ENCODE assay signal across 10 cellular contexts in the genomic region with DNA sequence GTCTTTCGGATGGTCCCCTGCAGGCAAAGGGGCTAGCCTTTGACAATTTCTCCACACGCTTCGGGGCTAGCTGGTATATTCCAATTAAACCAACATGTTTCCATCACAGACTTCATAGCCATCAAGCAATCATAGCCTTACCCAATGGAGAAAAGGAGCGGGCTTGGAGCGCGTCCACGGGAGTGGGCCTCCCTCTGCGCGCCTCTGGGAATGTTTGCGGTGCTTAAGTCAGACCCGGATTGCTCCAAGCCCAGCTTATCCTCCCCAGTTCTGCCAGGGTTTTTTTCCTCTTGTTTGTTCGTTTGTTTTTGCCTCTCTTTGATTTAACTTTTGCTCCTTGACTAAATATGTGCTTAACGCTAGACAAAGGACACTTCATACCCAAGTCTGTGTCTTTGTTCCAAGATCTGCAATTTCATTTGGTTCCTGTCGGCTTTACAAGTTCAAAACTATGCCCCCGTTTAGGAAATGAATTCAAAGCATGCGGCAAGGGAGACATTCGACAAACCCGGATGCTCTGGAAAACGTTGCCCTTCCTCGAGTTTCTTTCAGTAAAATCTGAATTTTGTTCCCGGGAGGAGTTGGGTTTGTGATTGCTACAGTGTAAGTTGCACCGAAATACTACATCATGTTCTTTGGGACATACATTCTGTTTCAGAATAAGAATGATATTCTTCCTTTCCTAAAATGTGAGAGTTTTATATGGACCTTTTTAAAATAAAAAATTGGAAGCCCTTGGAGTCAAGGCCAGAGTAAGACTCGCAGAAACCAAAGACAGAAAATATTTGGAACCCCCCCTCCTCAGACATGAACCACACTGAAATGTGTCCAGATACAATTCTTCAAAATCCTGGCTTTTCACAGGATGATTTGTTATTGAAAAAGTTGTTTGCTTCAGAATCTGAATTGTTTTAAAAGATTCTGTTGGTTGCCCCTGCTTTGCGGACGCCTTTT. TPM values are rescaled to one million over a fixed set of nuclear protein-coding genes. Genes with fewer than 3 reads are reported as not detected.
DNase-seq lines count a peak whose midpoint lies in the region; ATAC-seq and TF ChIP-seq lines count a peak whose summit lies in the region.
"Had no signal": no experiment of that assay in that cellular context is flagged by ENCODE, and none has a peak within 500 bp of the region (broad histone marks: within the 10 kb centered on the region; RNA-seq: fewer than 3 reads in every experiment).

No MANE protein-coding gene starts in this region.

- H3K79me2 ChIP-seq in DND-41 (ENCODE audit: insufficient read depth, low read length): no peaks in the 10 kb centered on the region

- no peaks in the 10 kb centered on the region for H4K20me1 ChIP-seq in DND-41 (ENCODE audit: insufficient read depth, low read length)

- H3K36me3 ChIP-seq in DND-41 (ENCODE audit: insufficient read depth, low read length) (no peaks in the 10 kb centered on the region), gastroesophageal sphincter (no peaks in the 10 kb centered on the region), rectal smooth muscle tissue (ENCODE audit: control insufficient read depth, insufficient read depth, low read length) (no peaks in the 10 kb centered on the region)

- H3K4me3 ChIP-seq in DND-41 (ENCODE audit: low read depth in 1 of 2, low read length in 2 of 2) (peak overlapping the region in 1 of 2 experiments; percentile 50; a peak in 2 of 4 replicates), gastroesophageal sphincter (peak overlapping the region; percentile 32 to 62), rectal smooth muscle tissue (ENCODE audit: low read length) (peak overlapping the region; percentile 53)

- ATAC-seq in DND-41 (ENCODE audit: insufficient read depth, low read depth) (no peak), T-cell (replicated peaks in 1 of 4) (no peak), gastroesophageal sphincter (no peak), GM21723 (IDR thresholded peaks at IDR 0.05; ENCODE audit: unreplicated experiment) (no peak)

- TF ChIP-seq POLR2A in gastroesophageal sphincter (IDR thresholded peaks at IDR 0.05): no peak

- H3K27me3 Mint-ChIP-seq in T-cell: peaks cover 0 to 14% of the 10 kb centered on the region in 2 donors

- TF ChIP-seq EP300 in gastroesophageal sphincter (IDR thresholded peaks at IDR 0.05): no peak

- peaks cover 12 to 19% (median 16%) of the 10 kb centered on the region in 3 donors for H3K4me1 Mint-ChIP-seq in T-cell

- H3K4me1 ChIP-seq in DND-41 (ENCODE audit: insufficient read depth, low read length): peaks cover 26% of the 10 kb centered on the region
- peaks cover 0 to 24% (median 15%) of the 10 kb centered on the region in 3 donors for H3K4me1 ChIP-seq in gastroesophageal sphincter
- H3K4me1 ChIP-seq in rectal smooth muscle tissue (ENCODE audit: control insufficient read depth, insufficient read depth, low read length): peaks cover 5% of the 10 kb centered on the region

- DNase-seq in DND-41 (no peak), T-cell (no peak), NCI-H2029 treated with DMSO at 0.1 percent for 48 hours (lab: John Stamatoyannopoulos, UW) (no peak), T1000 (lab: John Stamatoyannopoulos, UW) (no peak), NCI-H2107 (lab: John Stamatoyannopoulos, UW) (no peak)
- DNase-seq: Kasumi-1 had no signal

- H3K9me3 ChIP-seq in DND-41 (ENCODE audit: insufficient read depth, low read length, severe bottlenecking) (no peaks in the 10 kb centered on the region), gastroesophageal sphincter (no peaks in the 10 kb centered on the region)

- H3K4me2 ChIP-seq in DND-41 (ENCODE audit: insufficient read depth, low read length): peak overlapping the region; percentile 67

- peak overlapping the region; percentile 46; the same call in 1 of the 2 replicates for H2AFZ ChIP-seq in DND-41 (ENCODE audit: low read depth, low read length)

- H3K9me3 Mint-ChIP-seq in T-cell: no peaks in the 10 kb centered on the region

- 20 to 22% methylated on average over 12 to 23 of the region's 25 CpGs for WGBS in gastroesophageal sphincter (ENCODE audit: low coverage in 1 of 2), 2 donors

- peaks cover 12% of the 10 kb centered on the region for H3K27me3 ChIP-seq in DND-41 (ENCODE audit: insufficient read depth, low read length, poor library complexity)
- peaks cover 15% of the 10 kb centered on the region for H3K27me3 ChIP-seq in gastroesophageal sphincter
- H3K27me3 ChIP-seq in rectal smooth muscle tissue (ENCODE audit: control insufficient read depth, insufficient read depth, low read length): no peaks in the 10 kb centered on the region

- H3K27ac ChIP-seq in DND-41 (ENCODE audit: low read length) (no peak overlapping the region), gastroesophageal sphincter (peak overlapping the region; percentile 24 to 82 (median 70)), rectal smooth muscle tissue (ENCODE audit: low read depth, low read length) (peak overlapping the region; percentile 53)

- TF ChIP-seq CTCF in DND-41 (IDR thresholded peaks at IDR 0.05; ENCODE audit: borderline replicate concordance, extremely low read depth, low read length, poor library complexity, severe bottlenecking) (no peak), gastroesophageal sphincter (IDR thresholded peaks at IDR 0.05) (no peak)

- H3K27ac Mint-ChIP-seq in T-cell: no peak overlapping the region

- H3K4me3 Mint-ChIP-seq in T-cell: peak overlapping the region; percentile 81 to 88 (median 81)

- H3K36me3 Mint-ChIP-seq in T-cell: no peaks in the 10 kb centered on the region

- CTCF ChIA-PET in T-cell (lab: Charles Lee): no interaction called here

- H3K9ac ChIP-seq in DND-41 (ENCODE audit: low read depth, low read length) (peak overlapping the region; percentile 26; the same call in 1 of the 2 replicates), rectal smooth muscle tissue (ENCODE audit: low read length) (no peak overlapping the region)

- POLR2A ChIA-PET in T-cell (lab: Charles Lee): no interaction called here

RNA-seq across cellular contexts. Expression of a gene that starts 0.9 kb away (rescaled TPM):
- total RNA-seq in T-cell (1 to 10 TPM; 1.4 to 3.6 (median 2.3) TPM), gastroesophageal sphincter (1 to 10 TPM; 3.8 to 9.7 (median 8.6) TPM)

RNA-seq across cellular contexts. Expression of a gene that starts 54.7 kb away (rescaled TPM):
- total RNA-seq in T-cell: 1 to 10 TPM; 1.3 to 2.8 (median 1.9) TPM
- total RNA-seq in gastroesophageal sphincter: under 1 TPM in 1 of 4 donors, not detected in 3; 0.42 TPM
- total RNA-seq: glomerular endothelial cell had no signal
